In the genomic region with DNA sequence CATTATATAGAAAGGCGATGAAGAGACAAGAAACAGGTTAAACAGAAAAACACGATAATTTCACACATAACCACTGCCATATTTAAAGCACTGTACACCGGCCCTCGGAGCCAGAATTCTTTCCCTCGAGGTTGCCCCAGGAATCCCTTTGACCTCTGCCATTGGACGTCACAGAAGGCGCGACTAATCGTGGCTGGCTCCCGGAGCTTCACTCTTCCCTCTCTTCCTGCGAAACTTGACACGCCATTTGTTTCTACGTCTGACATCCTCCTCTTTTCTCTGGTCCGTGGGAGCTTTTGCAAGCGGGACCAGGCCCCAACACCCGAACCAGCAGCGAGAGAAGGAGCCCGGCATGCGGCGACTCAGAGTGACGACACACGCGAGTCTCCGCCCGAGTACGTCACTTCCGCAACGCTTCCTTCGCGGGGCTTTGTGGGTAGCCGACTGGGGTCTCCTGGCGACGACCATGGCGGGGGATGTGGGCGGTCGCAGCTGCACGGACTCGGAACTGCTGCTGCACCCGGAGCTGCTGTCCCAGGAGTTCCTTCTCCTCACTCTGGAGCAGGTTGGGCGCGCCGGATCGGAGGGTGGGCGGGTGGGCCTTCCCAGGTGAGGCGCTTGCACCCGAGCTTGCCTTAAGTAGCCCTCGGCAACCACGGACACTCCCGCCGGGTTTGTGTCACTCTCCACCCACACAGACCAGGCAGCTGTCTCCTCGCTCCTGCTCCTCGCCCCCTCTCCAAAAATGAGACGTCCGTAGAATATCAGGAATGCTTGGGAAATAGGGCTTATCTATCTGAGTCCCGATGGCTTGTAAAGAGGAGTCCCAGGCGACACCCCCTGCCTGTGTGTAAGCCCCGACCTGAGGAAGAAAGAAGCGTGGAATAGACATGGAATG, we compare ENCODE assay signal across 8 cellular contexts. TPM values are rescaled to one million over a fixed set of nuclear protein-coding genes. Genes with fewer than 3 reads are reported as not detected.
A peak's percentile ranks its signal among the peaks of the same experiment; 100 is the strongest.
DNase-seq lines count a peak whose midpoint lies in the region; ATAC-seq and TF ChIP-seq lines count a peak whose summit lies in the region.

A gene (plus strand): TSS at position 419 of the 898 bp plus-strand sequence. CDS start 48 bp downstream, at position 467.

- peaks cover 23% of the 10 kb centered on the region for H3K4me1 Mint-ChIP-seq in T-helper 1 cell treated with Interleukin-12 subunit alpha and Interleukin-12 subunit beta and Interleukin-4 antibody, amounts not matched to agents 30 μg/mL and 1 μg/mL, for 36 hours (ENCODE audit: low read depth)

- no peaks in the 10 kb centered on the region for H3K9me3 Mint-ChIP-seq in T-helper 1 cell treated with Interleukin-12 subunit alpha and Interleukin-12 subunit beta and Interleukin-4 antibody, amounts not matched to agents 30 μg/mL and 1 μg/mL, for 36 hours

- H3K4me3 ChIP-seq in right atrium auricular region (peak within 1 kb of the TSS; percentile 74 to 92), psoas muscle (peak within 1 kb of the TSS; percentile 91), urinary bladder (ENCODE audit: low read depth, low read length) (peak within 1 kb of the TSS; percentile 92)

- H3K9me3 ChIP-seq in right atrium auricular region (no peaks in the 10 kb centered on the region), psoas muscle (no peaks in the 10 kb centered on the region)

- peak within 1 kb of the TSS; percentile 99 for H3K4me3 Mint-ChIP-seq in T-helper 1 cell treated with Interleukin-12 subunit alpha and Interleukin-12 subunit beta and Interleukin-4 antibody, amounts not matched to agents 30 μg/mL and 1 μg/mL, for 36 hours

- peaks cover 18% of the 10 kb centered on the region for H3K36me3 Mint-ChIP-seq in T-helper 1 cell treated with Interleukin-12 subunit alpha and Interleukin-12 subunit beta and Interleukin-4 antibody, amounts not matched to agents 30 μg/mL and 1 μg/mL, for 36 hours (ENCODE audit: low read depth)

- peak; percentile 94 for DNase-seq in NCI-H1694 treated with DMSO at 0.1 percent for 48 hours (lab: John Stamatoyannopoulos, UW)
- peak; percentile 73 for DNase-seq in amniotic stem cell (lab: John Stamatoyannopoulos, UW)
- DNase-seq in right atrium auricular region (ENCODE audit: low spot score), result peak; percentile 88
- peak; percentile 90 to 93 for DNase-seq in psoas muscle

- H3K27me3 ChIP-seq in right atrium auricular region (no peaks in the 10 kb centered on the region), psoas muscle (ENCODE audit: insufficient read depth in 3 of 3, low read length in 2 of 3) (no peaks in the 10 kb centered on the region)

- whole genome bisulfite sequencing in psoas muscle, 3 donors, result 0 to 1% (median 0%) methylated on average over 49 to 58 of the region's 58 CpGs
- under 1% methylated on average over 58 of the region's 58 CpGs for WGBS in urinary bladder

- H3K4me1 ChIP-seq in right atrium auricular region, result peaks cover 0 to 23% of the 10 kb centered on the region in 2 donors
- peaks cover 14% of the 10 kb centered on the region for H3K4me1 ChIP-seq in psoas muscle
- H3K4me1 ChIP-seq in urinary bladder (ENCODE audit: insufficient read depth), result peaks cover 2% of the 10 kb centered on the region

- H3K27me3 Mint-ChIP-seq in T-helper 1 cell treated with Interleukin-12 subunit alpha and Interleukin-12 subunit beta and Interleukin-4 antibody, amounts not matched to agents 30 μg/mL and 1 μg/mL, for 36 hours (ENCODE audit: low read depth), result no peaks in the 10 kb centered on the region

- H3K36me3 ChIP-seq in right atrium auricular region (peaks cover 25% of the 10 kb centered on the region), psoas muscle (ENCODE audit: insufficient read depth in 1 of 2, low read depth in 1 of 2) (peaks cover 7 to 40% of the 10 kb centered on the region in 2 donors), urinary bladder (ENCODE audit: insufficient read depth) (no peaks in the 10 kb centered on the region)

- peak; percentile 94 for ATAC-seq in GM18498 (IDR thresholded peaks at IDR 0.05; ENCODE audit: unreplicated experiment)
- peak; percentile 95 for ATAC-seq in HG02885 (IDR thresholded peaks at IDR 0.05; ENCODE audit: poor library complexity, unreplicated experiment)
- ATAC-seq in psoas muscle, result peak; percentile 95 to 99 (median 96)

- TF ChIP-seq CTCF in right atrium auricular region (IDR thresholded peaks at IDR 0.05), result no peak
- no peak for TF ChIP-seq CTCF in psoas muscle (IDR thresholded peaks at IDR 0.05)

- H3K27ac ChIP-seq in right atrium auricular region (peak within 1 kb of the TSS; percentile 92 to 98), psoas muscle (peak within 1 kb of the TSS; percentile 94), urinary bladder (ENCODE audit: low read depth) (peak within 1 kb of the TSS; percentile 89)

- intact Hi-C loops in psoas muscle (cut with DNase I), result no loop called here

- peak within 1 kb of the TSS; percentile 100 for H3K27ac Mint-ChIP-seq in T-helper 1 cell treated with Interleukin-12 subunit alpha and Interleukin-12 subunit beta and Interleukin-4 antibody, amounts not matched to agents 30 μg/mL and 1 μg/mL, for 36 hours

RNA-seq across cellular contexts. Expression of the gene that starts here (rescaled TPM):
- total RNA-seq in right atrium auricular region, result 10 to 100 TPM; 15.5 to 18.0 TPM
- total RNA-seq in psoas muscle, result 10 to 100 TPM; 14.8 to 19.4 (median 15.5) TPM
- polyA plus RNA-seq in psoas muscle, result 10 to 100 TPM; 13.2 to 24.6 (median 14.3) TPM
- 28.0 TPM for total RNA-seq in urinary bladder
- polyA plus RNA-seq in urinary bladder, result 16.1 TPM

Comparison
In these comparisons a context has a peak if more than half of its experiments do, and no peak if none do; other contexts are left out.
1. Peak in every context shown above with its lines: DNase-seq, ATAC-seq, H3K4me3 ChIP-seq and H3K27ac ChIP-seq.